ENCODE assay signal across 1 cellular context in genomic region chr15:81418427-81418826, GRCh38.
TF ChIP-seq lines count a peak whose summit lies in the region.

No MANE protein-coding gene starts in this region.

TF ChIP-seq in GM23338, 12 proteins besides CTCF, POLR2A, EP300 and RAD21:
- TF ChIP-seq REST (IDR thresholded peaks at IDR 0.05; ENCODE audit: unreplicated experiment) (no peak), CREB1 (CRISPR knock-in tag; IDR thresholded peaks at IDR 0.05; ENCODE audit: low read depth) (no peak), ZNF462 (CRISPR knock-in tag; IDR thresholded peaks at IDR 0.05) (no peak), NANOG (IDR thresholded peaks at IDR 0.05; ENCODE audit: borderline replicate concordance) (no peak), STAT1 (IDR thresholded peaks at IDR 0.05; ENCODE audit: unreplicated experiment) (no peak), EZH2phosphoT487 (IDR thresholded peaks at IDR 0.05; ENCODE audit: unreplicated experiment) (no peak), ZNF114 (CRISPR knock-in tag; IDR thresholded peaks at IDR 0.05) (no peak), EZH2 (IDR thresholded peaks at IDR 0.05; ENCODE audit: low read depth, unreplicated experiment) (no peak), ETS1 (IDR thresholded peaks at IDR 0.05) (no peak), ZNF331 (CRISPR knock-in tag; IDR thresholded peaks at IDR 0.05; ENCODE audit: low read depth) (no peak), POLR2AphosphoS5 (IDR thresholded peaks at IDR 0.05; ENCODE audit: low read depth) (no peak), JUNB (IDR thresholded peaks at IDR 0.05; ENCODE audit: unreplicated experiment) (no peak)
